ENCODE assay signal across 36 cellular contexts in the genomic region with DNA sequence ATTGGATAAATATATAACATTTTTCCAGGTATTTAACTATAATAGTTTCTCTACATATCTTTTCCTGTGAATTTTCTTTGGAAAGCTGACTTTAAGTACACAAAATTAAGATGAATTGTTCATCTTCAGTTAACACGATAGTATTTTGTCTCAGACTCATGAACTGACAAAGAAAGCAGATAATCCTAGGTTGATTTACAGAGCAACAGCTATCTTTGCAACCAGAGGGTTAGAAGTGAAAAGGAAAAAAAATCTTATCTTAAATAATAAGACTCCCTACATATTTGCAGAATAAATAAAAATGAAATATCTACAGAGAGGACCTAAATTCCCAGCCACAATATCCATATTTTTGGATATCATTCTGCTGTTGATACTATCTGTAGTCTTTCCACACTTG.
"Had no signal": no experiment of that assay in that cellular context is flagged by ENCODE, and none has a peak within 500 bp of the region (broad histone marks: within the 10 kb centered on the region; RNA-seq: fewer than 3 reads in every experiment).

No MANE protein-coding gene starts in this region.

- H3K4me2 ChIP-seq: KMS-11 had no signal

- H3K9me3 ChIP-seq: MG63 had no signal

- H3K27me3 ChIP-seq: MG63 had no signal

- H3K36me3 ChIP-seq: MG63 had no signal

- DNase-seq: Karpas-422, Kasumi-1, MG63, MM.1S, MV-4-11, NCI-H1048, NCI-H1092, NCI-H1092 treated with DMSO at 0.1 percent for 48 hours, NCI-H1105, NCI-H1105 treated with DMSO at 0.1 percent for 48 hours, NCI-H1417, NCI-H1417 treated with DMSO at 0.1 percent for 48 hours, NCI-H1436, NCI-H1436 treated with DMSO at 0.1 percent for 48 hours, NCI-H146, NCI-H1694, NCI-H1694 treated with DMSO at 0.1 percent for 48 hours, NCI-H187, NCI-H187 treated with DMSO at 0.1 percent for 48 hours, NCI-H1930, NCI-H2029, NCI-H2029 treated with DMSO at 0.1 percent for 48 hours, NCI-H2081, NCI-H2081 treated with DMSO at 0.1 percent for 48 hours, NCI-H2107, NCI-H2171, NCI-H2171 treated with DMSO at 0.1 percent for 48 hours, NCI-H2227 treated with DMSO at 0.1 percent for 48 hours, NCI-H226, NCI-H345, NCI-H446, NCI-H446 treated with DMSO at 0.1 percent for 48 hours, NCI-H510A, NCI-H510A treated with DMSO at 0.1 percent for 48 hours, NCI-H524 had no signal

- H3K4me3 ChIP-seq: MG63 had no signal

- H3K27ac ChIP-seq: KMS-11 had no signal

- H3K9ac ChIP-seq: KMS-11 had no signal
